Comparison of ENCODE assay signal across 15 cellular contexts in genomic region chr1:118144777-118145176, GRCh38. TPM values are rescaled to one million over a fixed set of nuclear protein-coding genes. Genes with fewer than 3 reads are reported as not detected.
"Had no signal": no experiment of that assay in that cellular context is flagged by ENCODE, and none has a peak within 500 bp of the region (broad histone marks: within the 10 kb centered on the region; RNA-seq: fewer than 3 reads in every experiment).

No MANE protein-coding gene starts in this region.

- H3K36me3 ChIP-seq: thyroid gland had no signal

- ATAC-seq: effector memory CD8-positive, alpha-beta T cell; left lobe of liver; stimulated activated memory B cell treated with anti-CD40 and anti-IgM and Interleukin-4, amounts not matched to agents 10 μg/mL and 1 μg/mL and 100 μg/mL, for 72 hours had no signal

- H3K27me3 ChIP-seq: hepatocyte, thyroid gland had no signal

- H3K27ac ChIP-seq: epithelial cell of prostate, hepatocyte, thyroid gland had no signal

- H3K9me3 ChIP-seq: thyroid gland had no signal

- DNase-seq: activated naive CD8-positive, alpha-beta T cell treated with anti-CD3 and anti-CD28 coated beads, Interleukin-2, amount 10 ng/mL, durations not matched to agents 7 days and 5 days; central memory CD4-positive, alpha-beta T cell; effector memory CD8-positive, alpha-beta T cell; islet precursor cell; mammary epithelial cell; naive B cell; retina; stimulated activated CD4-positive, alpha-beta T cell treated with anti-CD3 and anti-CD28 coated beads, Interleukin-2, amount 100 ng/mL, for 48 hours; thyroid gland had no signal

- H3K4me2 ChIP-seq: hepatocyte had no signal

- H2AFZ ChIP-seq: hepatocyte had no signal

- H3K4me3 ChIP-seq: hepatocyte, thyroid gland had no signal

- H3K79me2 ChIP-seq: hepatocyte had no signal

RNA-seq across cellular contexts. Expression of gene SPAG17, which starts 40.3 kb away (rescaled TPM):
- total RNA-seq: activated CD8-positive, alpha-beta memory T cell treated with anti-CD3 and anti-CD28 coated beads for 36 hours; activated naive CD8-positive, alpha-beta T cell treated with anti-CD3 and anti-CD28 coated beads, Interleukin-2, amount 10 ng/mL, durations not matched to agents 7 days and 5 days; activated T-helper 1 cell treated with anti-CD3 and anti-CD28 coated beads, Interleukin-12 subunit alpha, Interleukin-12 subunit beta, Interleukin-2, Interleukin-4 antibody, amounts not matched to agents 30 ng/mL and 10 ng/mL and 1 ng/mL, durations not matched to agents 14 hours and 24 hours and 36 hours; left lobe of liver had no signal
